21 cellular contexts compared by ENCODE assay signal in genomic region chr18:63113899-63114565, GRCh38.
"Had no signal": no experiment of that assay in that cellular context is flagged by ENCODE, and none has a peak within 500 bp of the region (broad histone marks: within the 10 kb centered on the region; RNA-seq: fewer than 3 reads in every experiment).

No MANE protein-coding gene starts in this region.

- H3K4me3 Mint-ChIP-seq: activated CD4-positive, alpha-beta T cell treated with anti-CD3 and anti-CD28 coated beads, Interleukin-2, amount 10 ng/mL, durations not matched to agents 7 days and 5 days; mesothelial cell of epicardium had no signal

- DNase-seq: activated CD4-positive, alpha-beta T cell treated with anti-CD3 and anti-CD28 coated beads, Interleukin-2, amount 10 ng/mL, durations not matched to agents 7 days and 5 days; activated CD8-positive, alpha-beta memory T cell treated with anti-CD3 and anti-CD28 coated beads for 24 hours; activated CD8-positive, alpha-beta memory T cell treated with anti-CD3 and anti-CD28 coated beads, Interleukin-2, amount 50 U/mL, for 48 hours; activated effector memory CD4-positive, alpha-beta T cell treated with anti-CD3 and anti-CD28 coated beads, Interleukin-2, amount 50 U/mL, for 16 hours; activated naive CD4-positive, alpha-beta T cell treated with anti-CD3 and anti-CD28 coated beads, Interleukin-2, amount 50 U/mL, for 16 hours; activated T-cell treated with anti-CD3 and anti-CD28 coated beads, Interleukin-2, amount 50 U/mL, for 48 hours; adrenal gland; cerebellar nuclear complex; cortex of kidney; hypothalamus; lower lobe of right lung; occipital lobe; retina; stimulated activated naive CD4-positive, alpha-beta T cell treated with Interleukin-2 at 50 U/mL for 16 hours; T-helper 9 cell; thyroid gland had no signal

- ATAC-seq: lower lobe of right lung had no signal

- H3K36me3 Mint-ChIP-seq: mesothelial cell of epicardium had no signal

- H3K9me3 Mint-ChIP-seq: mesothelial cell of epicardium had no signal

- FAIRE-seq: astrocyte, bronchial epithelial cell, frontal cortex, keratinocyte had no signal

- H3K27ac Mint-ChIP-seq: activated CD4-positive, alpha-beta T cell treated with anti-CD3 and anti-CD28 coated beads, Interleukin-2, amount 10 ng/mL, durations not matched to agents 7 days and 5 days; mesothelial cell of epicardium had no signal
